In genomic region chr16:14193316-14193871, GRCh38 we compare ENCODE assay signal across 10 cellular contexts.
A peak's percentile ranks its signal among the peaks of the same experiment; 100 is the strongest.
DNase-seq lines count a peak whose midpoint lies in the region; ATAC-seq and TF ChIP-seq lines count a peak whose summit lies in the region.
"Had no signal": no experiment of that assay in that cellular context is flagged by ENCODE, and none has a peak within 500 bp of the region (broad histone marks: within the 10 kb centered on the region; RNA-seq: fewer than 3 reads in every experiment).

No MANE protein-coding gene starts in this region.

- H3K36me3 ChIP-seq in left ventricle myocardium inferior (no peaks in the 10 kb centered on the region), heart left ventricle (no peaks in the 10 kb centered on the region)

- H3K27ac ChIP-seq in left ventricle myocardium inferior (replicated peaks) (peak overlapping the region; percentile 10), heart left ventricle (peak overlapping the region in 3 of 12 donors; percentile 12 to 18 (median 15))
- H3K27ac ChIP-seq: BLaER1 treated with 17β-estradiol and CSF1 and Interleukin-3, amounts not matched to agents 10 nM and 100 nM; SJSA1 had no signal

- H3K27me3 Mint-ChIP-seq in T-helper 17 cell = no peaks in the 10 kb centered on the region

- H3K4me3 ChIP-seq in left ventricle myocardium inferior = peak overlapping the region; percentile 14
- H3K4me3 ChIP-seq in heart left ventricle = peak overlapping the region in 2 of 12 donors; percentile 2 to 6
- H3K4me3 ChIP-seq: BLaER1 treated with 17β-estradiol and CSF1 and Interleukin-3, amounts not matched to agents 10 nM and 100 nM; SJSA1 had no signal

- peak overlapping the region; percentile 86 for H3K27ac Mint-ChIP-seq in T-helper 17 cell

- ATAC-seq in heart left ventricle (no peak), HG03280 (IDR thresholded peaks at IDR 0.05; ENCODE audit: unreplicated experiment) (peak; percentile 74), T-helper 17 cell (peak; percentile 64)

- H3K27me3 ChIP-seq in left ventricle myocardium inferior (ENCODE audit: low read depth) (no peaks in the 10 kb centered on the region), heart left ventricle (no peaks in the 10 kb centered on the region)
- H3K27me3 ChIP-seq: BLaER1 treated with 17β-estradiol and CSF1 and Interleukin-3, amounts not matched to agents 10 nM and 100 nM; SJSA1 had no signal

- 68 to 77% (median 74%) methylated on average over 6 of the region's 6 CpGs for WGBS in heart left ventricle, 4 donors

- TF ChIP-seq CTCF in left ventricle myocardium inferior (IDR thresholded peaks at IDR 0.05; ENCODE audit: borderline replicate concordance) = no peak
- TF ChIP-seq CTCF in heart left ventricle (IDR thresholded peaks at IDR 0.05) = no peak

- DNase-seq in left ventricle myocardium inferior (no peak), heart left ventricle (no peak), T-helper 17 cell (no peak), NCI-H1694 (lab: John Stamatoyannopoulos, UW) (no peak), cerebellar cortex (ENCODE audit: low spot score) (no peak), amygdala (lab: John Stamatoyannopoulos, UW) (no peak)
- peak; percentile 3 to 24 for DNase-seq in stimulated activated CD4-positive, alpha-beta T cell treated with anti-CD3 and anti-CD28 coated beads, Interleukin-1b, Interleukin-23, amount 100 ng/mL, for 4 hours (ENCODE audit: low read depth in 2 of 2)

- peaks cover 14% of the 10 kb centered on the region for H3K4me1 Mint-ChIP-seq in T-helper 17 cell

- intact Hi-C loops in left ventricle myocardium inferior (cut with micrococcal nuclease) = loop anchor here (10.0 kb wide), 1 partner anchor 109 kb away; no protein-coding TSS in a partner anchor
- intact Hi-C loops in heart left ventricle (cut with DNase I) = loop anchor here in 3 of 10 donors (5.0 to 10.0 kb wide), 3 partner anchors 119 to 271 kb away; partner anchors contain the start of genes ERCC4 (in 3 of the 3) and MRTFB (in 1 of the 3)

- peak overlapping the region; percentile 83 for H3K4me3 Mint-ChIP-seq in T-helper 17 cell

- H3K4me1 ChIP-seq in left ventricle myocardium inferior (peaks cover 63% of the 10 kb centered on the region), heart left ventricle (peaks cover 0 to 43% (median 16%) of the 10 kb centered on the region in 12 donors)

- H3K9me3 ChIP-seq in left ventricle myocardium inferior (replicated peaks) = peaks cover 4% of the 10 kb centered on the region
- peaks cover 0 to 6% (median 0%) of the 10 kb centered on the region in 12 donors for H3K9me3 ChIP-seq in heart left ventricle
- no peaks in the 10 kb centered on the region for H3K9me3 ChIP-seq in T-helper 17 cell (ENCODE audit: control insufficient read depth, low read length, poor library complexity, severe bottlenecking)
- H3K9me3 ChIP-seq: SJSA1 had no signal

- TF ChIP-seq POLR2A in heart left ventricle (IDR thresholded peaks at IDR 0.05) = no peak

- no peaks in the 10 kb centered on the region for H3K36me3 Mint-ChIP-seq in T-helper 17 cell (ENCODE audit: low read depth)

Comparison
In these comparisons a context has a peak if more than half of its experiments do, and no peak if none do; other contexts are left out.
1. DNase-seq: peak in stimulated activated CD4-positive, alpha-beta T cell treated with anti-CD3 and anti-CD28 coated beads, Interleukin-1b, Interleukin-23, amount 100 ng/mL, for 4 hours (2 of 2); none in left ventricle myocardium inferior (single experiment), heart left ventricle (0 of 5), T-helper 17 cell (0 of 3), NCI-H1694 (single experiment), cerebellar cortex (single experiment) and amygdala (0 of 56).
2. ATAC-seq: peak in HG03280 (single experiment) and T-helper 17 cell (single experiment); none in heart left ventricle (0 of 4).